ENCODE assay signal across 18 cellular contexts in the genomic region with DNA sequence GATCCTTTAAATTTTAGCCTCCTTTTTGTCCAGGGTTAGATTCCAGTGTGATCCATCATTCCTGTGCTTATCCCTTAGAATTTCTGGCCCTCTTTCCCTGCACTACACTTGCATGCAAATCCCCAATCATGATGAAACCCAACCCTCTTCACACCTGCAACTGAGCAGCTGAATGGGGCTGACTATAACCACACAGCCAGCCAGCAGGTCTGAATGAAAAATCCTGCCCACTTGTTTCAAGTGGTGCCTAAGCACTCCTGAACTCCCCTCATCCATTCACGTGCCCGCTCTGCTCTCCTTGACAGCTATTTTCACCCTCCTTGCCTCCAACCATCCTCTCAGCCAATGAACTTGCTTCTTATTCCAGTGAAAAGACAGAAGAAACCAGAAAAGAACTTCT.
DNase-seq lines count a peak whose midpoint lies in the region; ATAC-seq and TF ChIP-seq lines count a peak whose summit lies in the region.
"Had no signal": no experiment of that assay in that cellular context is flagged by ENCODE, and none has a peak within 500 bp of the region (broad histone marks: within the 10 kb centered on the region; RNA-seq: fewer than 3 reads in every experiment).

No MANE protein-coding gene starts in this region.

- H3K9me3 ChIP-seq in left lung = no peaks in the 10 kb centered on the region
- H3K9me3 ChIP-seq in hepatocyte (ENCODE audit: low read depth) = no peaks in the 10 kb centered on the region
- H3K9me3 ChIP-seq: Caco-2 had no signal

- H3K27ac ChIP-seq in left lung = no peak overlapping the region
- no peak overlapping the region for H3K27ac ChIP-seq in hepatocyte

- intact Hi-C loops in left lung (cut with DNase I) = no loop called here

- TF ChIP-seq CTCF in left lung (IDR thresholded peaks at IDR 0.05) (no peak), hepatocyte (IDR thresholded peaks at IDR 0.05; ENCODE audit: poor library complexity) (no peak)

- WGBS in hepatocyte (ENCODE audit: low lambda C conversion rate, missing lambda C conversion rate) = 87% methylated on average over 2 of the region's 2 CpGs

- H3K4me2 ChIP-seq in hepatocyte = no peak overlapping the region

- no peaks in the 10 kb centered on the region for H3K4me1 ChIP-seq in left lung
- no peaks in the 10 kb centered on the region for H3K4me1 ChIP-seq in hepatocyte (ENCODE audit: insufficient read depth)
- H3K4me1 ChIP-seq: Caco-2 had no signal

- no peak overlapping the region for H2AFZ ChIP-seq in hepatocyte

- ATAC-seq in left lung = peak; percentile 94
- ATAC-seq: K562, SK-N-SH treated with all-trans-retinoic acid at 6 μM for 48 hours had no signal

- no peaks in the 10 kb centered on the region for H4K20me1 ChIP-seq in hepatocyte (ENCODE audit: insufficient read depth, poor library complexity, severe bottlenecking)

- H3K4me3 ChIP-seq in left lung (no peak overlapping the region), hepatocyte (no peak overlapping the region)
- H3K4me3 ChIP-seq: K562 had no signal

- H3K9me2 ChIP-seq in hepatocyte (replicated peaks; ENCODE audit: insufficient read depth) = no peaks in the 10 kb centered on the region

- H3K36me3 ChIP-seq in left lung (no peaks in the 10 kb centered on the region), hepatocyte (replicated peaks; ENCODE audit: insufficient read depth, low read depth) (no peaks in the 10 kb centered on the region)

- H3K27me3 ChIP-seq in left lung (no peaks in the 10 kb centered on the region), hepatocyte (no peaks in the 10 kb centered on the region)

- DNase-seq in NCI-H1092 treated with DMSO at 0.1 percent for 48 hours (lab: John Stamatoyannopoulos, UW) (peak; percentile 60), NCI-H2029 (lab: John Stamatoyannopoulos, UW) (peak; percentile 56), NCI-H510A (lab: John Stamatoyannopoulos, UW) (peak; percentile 5), left lung (peak in 1 of 2 donors; percentile 61), retina (no peak), GM19238 (ENCODE audit: insufficient read length, low spot score) (no peak), hepatocyte (ENCODE audit: low spot score) (no peak)
- DNase-seq: Caco-2; CD4-positive, CD25-positive, alpha-beta regulatory T cell; GOT3; NCI-H2081; NK-92 treated with Interleukin-12 subunit alpha and Interleukin-12 subunit beta, amount 100 ng/mL, for 24 hours; OCI-M1; SHP77 treated with DMSO at 0.1 percent for 48 hours; T-helper 1 cell; T1000 had no signal

- no peaks in the 10 kb centered on the region for H3K79me2 ChIP-seq in hepatocyte

Comparison
In these comparisons a context has a peak if more than half of its experiments do, and no peak if none do; other contexts are left out.
1. DNase-seq: peak in NCI-H1092 treated with DMSO at 0.1 percent for 48 hours (single experiment), NCI-H2029 (single experiment) and NCI-H510A (single experiment); none in retina (single experiment), GM19238 (single experiment) and hepatocyte (single experiment).